ENCODE assay signal across 11 cellular contexts in the genomic region with DNA sequence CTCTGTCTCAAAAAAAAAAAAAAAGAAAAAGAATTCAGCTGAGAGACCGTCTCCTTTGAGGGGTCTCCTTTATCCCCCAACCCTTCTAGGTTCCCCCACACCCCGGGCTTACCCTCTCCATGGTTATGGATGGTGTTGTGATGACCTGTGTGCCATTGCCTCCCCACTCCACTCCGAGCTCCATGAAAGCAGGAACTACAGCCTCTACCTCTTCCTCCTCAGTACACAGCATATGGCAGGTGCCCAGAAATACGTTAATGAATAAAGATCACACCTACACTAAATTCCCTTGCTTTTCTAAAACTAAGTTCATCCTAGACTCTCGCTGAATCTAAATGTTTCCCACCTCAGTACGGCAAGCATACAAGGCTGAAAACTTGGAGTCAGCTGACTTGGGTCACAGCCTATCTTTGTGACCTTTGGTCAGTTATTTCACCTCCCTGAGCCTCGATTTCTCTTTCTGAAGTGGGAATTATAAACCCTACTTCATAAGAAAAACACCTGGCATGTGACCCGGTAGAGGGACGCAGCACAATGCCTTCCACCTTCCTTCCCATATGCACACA. TPM values are rescaled to one million over a fixed set of nuclear protein-coding genes. Genes with fewer than 3 reads are reported as not detected.
DNase-seq lines count a peak whose midpoint lies in the region; ATAC-seq and TF ChIP-seq lines count a peak whose summit lies in the region.
"Had no signal": no experiment of that assay in that cellular context is flagged by ENCODE, and none has a peak within 500 bp of the region (broad histone marks: within the 10 kb centered on the region; RNA-seq: fewer than 3 reads in every experiment).

No MANE protein-coding gene starts in this region.

- no peak overlapping the region for H3K27ac Mint-ChIP-seq in endodermal cell
- H3K27ac Mint-ChIP-seq: activated CD4-positive, alpha-beta T cell treated with anti-CD3 and anti-CD28 coated beads for 36 hours; activated T-cell treated with anti-CD3 and anti-CD28 coated beads, Interleukin-2, amount 50 U/mL, for 72 hours; T-helper 17 cell had no signal

- H3K9ac ChIP-seq in HCT116 (ENCODE audit: low read length) (no peak overlapping the region), adipocyte (ENCODE audit: low read length) (peak overlapping the region; percentile 66), skeletal muscle tissue (ENCODE audit: low read depth in 1 of 3, low read length in 3 of 3) (peak overlapping the region in 2 of 3 donors; percentile 34 to 63), endodermal cell (ENCODE audit: extremely low read depth, low read length, poor library complexity, severe bottlenecking) (no peak overlapping the region)

- no peaks in the 10 kb centered on the region for H3K79me2 ChIP-seq in HCT116 (ENCODE audit: insufficient read depth, low read length)

- no peak for TF ChIP-seq POLR2A in HCT116 (IDR thresholded peaks at IDR 0.05; ENCODE audit: borderline replicate concordance, extremely low read depth, insufficient read depth, insufficient read length)

- intact Hi-C loops in HCT116 (cut with micrococcal nuclease) (loop anchor here (1.0 to 5.0 kb wide), 4 partner anchors 284 to 455 kb away; no protein-coding TSS in a partner anchor), left colon (cut with DNase I, micrococcal nuclease) (loop anchor here in 1 of 2 donors (2.0 to 10.0 kb wide), 2 partner anchors 283 to 407 kb away; no protein-coding TSS in a partner anchor)

- BruUV-seq in HCT116 (replicated peaks; lab: Mats Ljungman, UMichigan), result no TSS peak

- 72 to 80% methylated on average over 5 to 7 of the region's 9 CpGs for WGBS in endodermal cell (ENCODE audit: insufficient coverage in 1 of 2, insufficient read length in 1 of 2), 2 experiments

- no peaks in the 10 kb centered on the region for H4K20me1 ChIP-seq in HCT116 (ENCODE audit: insufficient read depth)

- H3K4me2 ChIP-seq in HCT116 (ENCODE audit: low read length), result peak overlapping the region; percentile 43

- H2AFZ ChIP-seq in HCT116 (ENCODE audit: low read depth, low read length, poor library complexity, severe bottlenecking), result peak overlapping the region; percentile 29

- H3K4me1 ChIP-seq in HCT116 (ENCODE audit: control insufficient read depth in 1 of 2, insufficient read depth in 2 of 2, low read length in 2 of 2), result peaks cover 0 to 4% of the 10 kb centered on the region in 2 experiments; a peak in 1 of 4 replicates
- peaks cover 23% of the 10 kb centered on the region for H3K4me1 ChIP-seq in adipocyte (ENCODE audit: control insufficient read depth, insufficient read depth, low read length)
- H3K4me1 ChIP-seq in skeletal muscle tissue (ENCODE audit: control insufficient read depth in 3 of 3, insufficient read depth in 3 of 3, low read length in 3 of 3), result peaks cover 16 to 21% (median 19%) of the 10 kb centered on the region in 3 donors
- no peaks in the 10 kb centered on the region for H3K4me1 ChIP-seq in endodermal cell (ENCODE audit: control insufficient read depth, insufficient read depth, low read length)

- no peak for TF ChIP-seq CTCF in HCT116 (IDR thresholded peaks at IDR 0.05 in 2 of 3, conservative IDR thresholded peaks at IDR 0.05 in 1 of 3; ENCODE audit: borderline replicate concordance in 1 of 3, insufficient read depth in 1 of 3, low read depth in 2 of 3, low read length in 2 of 3)
- no peak for TF ChIP-seq CTCF in endodermal cell (conservative IDR thresholded peaks at IDR 0.05)

- CTCF ChIA-PET in HCT116 (lab: Charles Lee), result interaction anchor here (0.7 to 3.0 kb wide), 13 partner anchors 10 to 453 kb away, joined by 3 to 32 read pairs (median 4); no protein-coding TSS in a partner anchor

- DNase-seq in HCT116 (ENCODE audit: low read depth, low spot score), result no peak
- no peak for DNase-seq in adipocyte (ENCODE audit: low read depth)
- DNase-seq in left colon, result no peak
- DNase-seq in NCI-H1048 (lab: John Stamatoyannopoulos, UW), result no peak
- no peak for DNase-seq in effector CD4-positive, alpha-beta T cell
- DNase-seq in endodermal cell, result no peak

- peaks cover 5% of the 10 kb centered on the region for H3K27me3 Mint-ChIP-seq in endodermal cell (ENCODE audit: insufficient read depth)

- H3K27me3 ChIP-seq in HCT116 (ENCODE audit: insufficient read depth, low read length) (no peaks in the 10 kb centered on the region), adipocyte (replicated peaks; ENCODE audit: control insufficient read depth, insufficient read depth, low read length) (no peaks in the 10 kb centered on the region), skeletal muscle tissue (ENCODE audit: control insufficient read depth in 3 of 3, insufficient read depth in 3 of 3, low read length in 3 of 3) (peaks cover 0 to 7% (median 0%) of the 10 kb centered on the region in 3 donors), endodermal cell (ENCODE audit: control insufficient read depth, insufficient read depth, low read length, poor library complexity, severe bottlenecking) (peaks cover 6% of the 10 kb centered on the region)
- H3K27me3 ChIP-seq: uterus had no signal

- RAD21 ChIA-PET in HCT116 (lab: Charles Lee; ENCODE audit: low non-redundant PET in 1 of 2, low total read pairs in 2 of 2, uncharacterized antibody in 2 of 2, unreplicated experiment in 2 of 2), result interaction anchor here in 1 of 2 experiments (1.3 kb wide), 1 partner anchor 309 kb away, joined by 4 read pairs; no protein-coding TSS in a partner anchor

- H3K9me2 ChIP-seq in HCT116 (ENCODE audit: insufficient read depth), result no peaks in the 10 kb centered on the region

- no peaks in the 10 kb centered on the region for H3K4me1 Mint-ChIP-seq in endodermal cell
- H3K4me1 Mint-ChIP-seq: activated CD4-positive, alpha-beta T cell treated with anti-CD3 and anti-CD28 coated beads for 36 hours; T-helper 17 cell had no signal

- no peak overlapping the region for H3K4me3 Mint-ChIP-seq in endodermal cell
- H3K4me3 Mint-ChIP-seq: activated CD4-positive, alpha-beta T cell treated with anti-CD3 and anti-CD28 coated beads for 36 hours; activated T-cell treated with anti-CD3 and anti-CD28 coated beads, Interleukin-2, amount 50 U/mL, for 72 hours; T-helper 17 cell had no signal

- H3K9me3 ChIP-seq in HCT116 (ENCODE audit: control insufficient read depth in 1 of 2, insufficient read depth in 1 of 2, low read depth in 1 of 2, low read length in 2 of 2), result no peaks in the 10 kb centered on the region
- no peaks in the 10 kb centered on the region for H3K9me3 ChIP-seq in adipocyte (ENCODE audit: control insufficient read depth, low read length)
- no peaks in the 10 kb centered on the region for H3K9me3 ChIP-seq in skeletal muscle tissue (ENCODE audit: control insufficient read depth in 3 of 3, low read length in 3 of 3)
- H3K9me3 ChIP-seq in endodermal cell (ENCODE audit: control insufficient read depth, low read length), result no peaks in the 10 kb centered on the region
- H3K9me3 ChIP-seq: uterus had no signal

- POLR2A ChIA-PET in HCT116 (lab: Charles Lee), result interaction anchor here (0.6 to 1.1 kb wide), 2 partner anchors 153 to 284 kb away, joined by 3 read pairs; no protein-coding TSS in a partner anchor

- ATAC-seq in HCT116 (no peak), left colon (peak; percentile 66)

- H3K27ac ChIP-seq in HCT116 (ENCODE audit: low read depth, low read length), result no peak overlapping the region
- no peak overlapping the region for H3K27ac ChIP-seq in skeletal muscle tissue (ENCODE audit: low read depth, low read length)
- no peak overlapping the region for H3K27ac ChIP-seq in endodermal cell (ENCODE audit: low read depth, low read length)

- H3K9me3 Mint-ChIP-seq in endodermal cell, result no peaks in the 10 kb centered on the region
- H3K9me3 Mint-ChIP-seq: activated T-cell treated with anti-CD3 and anti-CD28 coated beads, Interleukin-2, amount 50 U/mL, for 72 hours had no signal

- H3K36me3 Mint-ChIP-seq in endodermal cell (ENCODE audit: low read depth), result no peaks in the 10 kb centered on the region

- TF ChIP-seq RAD21 in HCT116 (IDR thresholded peaks at IDR 0.05; ENCODE audit: low read depth), result no peak

- H3K36me3 ChIP-seq in HCT116 (ENCODE audit: control insufficient read depth in 1 of 2, insufficient read depth in 2 of 2, low read length in 2 of 2) (no peaks in the 10 kb centered on the region), adipocyte (ENCODE audit: control insufficient read depth, insufficient read depth, low read length, severe bottlenecking) (no peaks in the 10 kb centered on the region), skeletal muscle tissue (ENCODE audit: control insufficient read depth in 3 of 3, insufficient read depth in 3 of 3, low read length in 3 of 3) (no peaks in the 10 kb centered on the region), endodermal cell (ENCODE audit: control insufficient read depth, insufficient read depth, low read length) (no peaks in the 10 kb centered on the region)
- H3K36me3 ChIP-seq: uterus had no signal

- H3K4me3 ChIP-seq in HCT116 (replicated peaks in 1 of 2; ENCODE audit: low read depth in 1 of 2, low read length in 2 of 2) (no peak overlapping the region), adipocyte (ENCODE audit: low read length) (peak overlapping the region; percentile 62), skeletal muscle tissue (ENCODE audit: low read length in 3 of 3) (peak overlapping the region in 2 of 3 donors; percentile 34 to 36), endodermal cell (ENCODE audit: low read length) (no peak overlapping the region)

TF ChIP-seq in HCT116, 20 proteins besides CTCF, POLR2A, EP300 and RAD21 (continues in another document):
- TF ChIP-seq ZFX (IDR thresholded peaks at IDR 0.05), result no peak
- no peak for TF ChIP-seq POLR2AphosphoS5 (IDR thresholded peaks at IDR 0.05; ENCODE audit: low read depth, low read length)
- TF ChIP-seq TCF7L2 (IDR thresholded peaks at IDR 0.05; ENCODE audit: borderline replicate concordance, extremely low read depth, insufficient read depth, insufficient read length), result no peak

RNA-seq across cellular contexts. Expression of a gene that starts 17.1 kb away (rescaled TPM):
- 52.4 TPM for total RNA-seq in HCT116 (2021; ENCODE audit: unreplicated experiment)
- polyA plus RNA-seq in HCT116 (2012), result 32.6 and 47.0 TPM in 2 replicates
- 10 to 100 TPM; 15.9 to 23.6 TPM for total RNA-seq in left colon
- 39.7 TPM for total RNA-seq in skeletal muscle tissue
- 10 to 100 TPM; 44.3 to 51.7 TPM for total RNA-seq in endodermal cell
- polyA plus RNA-seq in endodermal cell (2013, experiment 1 of 2), result 40.1 TPM
- polyA plus RNA-seq in endodermal cell (2013, experiment 2 of 2), result 41.1 TPM

RNA-seq across cellular contexts. Expression of a gene that starts 59.6 kb away (rescaled TPM):
- total RNA-seq in HCT116 (2021; ENCODE audit: unreplicated experiment) (73.0 TPM), left colon (10 to 100 TPM; 36.4 to 37.0 TPM), skeletal muscle tissue (25.1 TPM), endodermal cell (100 to 1,000 TPM in 1 of 2 donors, 10 to 100 TPM in 1; 85.3 to 100 TPM)
- polyA plus RNA-seq in HCT116 (2012), result 40.4 and 51.1 TPM in 2 replicates
- 59.5 TPM for polyA plus RNA-seq in endodermal cell (2013, experiment 1 of 2)
- polyA plus RNA-seq in endodermal cell (2013, experiment 2 of 2), result 54.1 TPM

Comparison
In these comparisons a context has a peak if more than half of its experiments do, and no peak if none do; other contexts are left out.
1. H3K4me3 ChIP-seq: peak in adipocyte (single experiment) and skeletal muscle tissue (2 of 3); none in HCT116 (0 of 2) and endodermal cell (single experiment).
2. H3K9ac ChIP-seq: peak in adipocyte (single experiment) and skeletal muscle tissue (2 of 3); none in HCT116 (single experiment) and endodermal cell (single experiment).